ENCODE assay signal across 18 cellular contexts in genomic region chr6:4009486-4009885, GRCh38.
DNase-seq lines count a peak whose midpoint lies in the region; ATAC-seq and TF ChIP-seq lines count a peak whose summit lies in the region.
"Had no signal": no experiment of that assay in that cellular context is flagged by ENCODE, and none has a peak within 500 bp of the region (broad histone marks: within the 10 kb centered on the region; RNA-seq: fewer than 3 reads in every experiment).

No MANE protein-coding gene starts in this region.

- intact Hi-C loops in CD4-positive, alpha-beta T cell (cut with DNase I, micrococcal nuclease) = loop anchor here (5.0 to 10.0 kb wide), 2 partner anchors 75 to 267 kb away; no protein-coding TSS in a partner anchor
- intact Hi-C loops in CD4-positive, alpha-beta memory T cell (cut with micrococcal nuclease) = loop anchor here (2.0 kb wide), 1 partner anchor 77 kb away; no protein-coding TSS in a partner anchor

- no peak for ATAC-seq in CD4-positive, alpha-beta T cell (ENCODE audit: poor library complexity)
- ATAC-seq in T-cell (replicated peaks in 1 of 4) = no peak
- no peak for ATAC-seq in HG02885 (IDR thresholded peaks at IDR 0.05; ENCODE audit: poor library complexity, unreplicated experiment)
- ATAC-seq in HG03571 (IDR thresholded peaks at IDR 0.05; ENCODE audit: unreplicated experiment) = no peak

- H3K27me3 ChIP-seq in CD4-positive, alpha-beta T cell (ENCODE audit: control insufficient read depth, insufficient read depth, low read length) = no peaks in the 10 kb centered on the region
- H3K27me3 ChIP-seq in CD4-positive, alpha-beta memory T cell (ENCODE audit: insufficient read depth, low read length) = no peaks in the 10 kb centered on the region

- H3K27ac Mint-ChIP-seq in CD4-positive, alpha-beta T cell = peak overlapping the region; percentile 55
- H3K27ac Mint-ChIP-seq in CD4-positive, alpha-beta memory T cell = peak overlapping the region in 5 of 7 donors; percentile 25 to 85 (median 63)
- H3K27ac Mint-ChIP-seq in T-cell = peak overlapping the region; percentile 29 to 78
- peak overlapping the region; percentile 22 for H3K27ac Mint-ChIP-seq in mesothelial cell of epicardium

- no peaks in the 10 kb centered on the region for H3K27me3 Mint-ChIP-seq in CD4-positive, alpha-beta T cell
- H3K27me3 Mint-ChIP-seq in CD4-positive, alpha-beta memory T cell = no peaks in the 10 kb centered on the region
- H3K27me3 Mint-ChIP-seq in T-cell (no peaks in the 10 kb centered on the region), mesothelial cell of epicardium (ENCODE audit: low read depth) (no peaks in the 10 kb centered on the region)

- peaks cover 30% of the 10 kb centered on the region for H3K36me3 Mint-ChIP-seq in CD4-positive, alpha-beta T cell (ENCODE audit: low read depth)
- peaks cover 16 to 17% of the 10 kb centered on the region in 2 donors for H3K36me3 Mint-ChIP-seq in CD4-positive, alpha-beta memory T cell
- H3K36me3 Mint-ChIP-seq in T-cell (peaks cover 16% of the 10 kb centered on the region), mesothelial cell of epicardium (peaks cover 20% of the 10 kb centered on the region)

- peaks cover 5% of the 10 kb centered on the region for H3K36me3 ChIP-seq in CD4-positive, alpha-beta memory T cell (ENCODE audit: insufficient read depth, low read length)

- TF ChIP-seq CTCF in CD4-positive, alpha-beta T cell (IDR thresholded peaks at IDR 0.05) = no peak
- no peak for TF ChIP-seq CTCF in mesothelial cell of epicardium (IDR thresholded peaks at IDR 0.05; ENCODE audit: unreplicated experiment)

- no peak overlapping the region for H3K4me3 ChIP-seq in CD4-positive, alpha-beta memory T cell (ENCODE audit: low read length in 2 of 2)

- H3K9me3 Mint-ChIP-seq in CD4-positive, alpha-beta T cell = no peaks in the 10 kb centered on the region
- no peaks in the 10 kb centered on the region for H3K9me3 Mint-ChIP-seq in CD4-positive, alpha-beta memory T cell
- H3K9me3 Mint-ChIP-seq in T-cell (no peaks in the 10 kb centered on the region), mesothelial cell of epicardium (peaks cover 8% of the 10 kb centered on the region)

- H3K4me3 Mint-ChIP-seq in CD4-positive, alpha-beta T cell = no peak overlapping the region
- peak overlapping the region in 1 of 8 donors; percentile 25 for H3K4me3 Mint-ChIP-seq in CD4-positive, alpha-beta memory T cell
- H3K4me3 Mint-ChIP-seq in T-cell = peak overlapping the region in 1 of 3 donors; percentile 43
- no peak overlapping the region for H3K4me3 Mint-ChIP-seq in mesothelial cell of epicardium

- CTCF ChIA-PET in CD4-positive, alpha-beta T cell (lab: Charles Lee) = interaction anchor here (2.0 to 5.1 kb wide), 4 partner anchors 8 to 19 kb away, joined by 7 to 26 read pairs (median 16); a partner anchor contains a TSS
- CTCF ChIA-PET in CD4-positive, alpha-beta memory T cell (lab: Charles Lee; ENCODE audit: partially characterized antibody) = interaction anchor here (0.9 to 9.1 kb wide), 9 partner anchors 9 to 266 kb away, joined by 3 to 109 read pairs (median 11); partner anchors contain the start of gene FAM50B
- CTCF ChIA-PET in T-cell (lab: Charles Lee) = interaction anchor here (1.0 to 2.5 kb wide), 8 partner anchors 8 to 267 kb away, joined by 3 to 24 read pairs (median 4); partner anchors contain the start of gene FAM50B (in 1 of the 2)

- H3K9me3 ChIP-seq in CD4-positive, alpha-beta T cell (ENCODE audit: control insufficient read depth, low read length) = no peaks in the 10 kb centered on the region
- H3K9me3 ChIP-seq in CD4-positive, alpha-beta memory T cell (ENCODE audit: control insufficient read depth in 1 of 2, low read length in 2 of 2) = no peaks in the 10 kb centered on the region

- H3K4me1 ChIP-seq in CD4-positive, alpha-beta memory T cell (ENCODE audit: insufficient read depth, low read length) = peaks cover 57% of the 10 kb centered on the region

- POLR2A ChIA-PET in CD4-positive, alpha-beta T cell (lab: Charles Lee) = interaction anchor here (1.0 to 3.4 kb wide), 3 partner anchors 8 to 161 kb away, joined by 4 to 24 read pairs (median 19); a partner anchor contains a TSS
- POLR2A ChIA-PET in CD4-positive, alpha-beta memory T cell (lab: Charles Lee; ENCODE audit: partially characterized antibody) = interaction anchor here (2.2 to 3.1 kb wide), 3 partner anchors 8 to 12 kb away, joined by 12 to 20 read pairs (median 13); a partner anchor contains a TSS
- POLR2A ChIA-PET in T-cell (lab: Charles Lee) = interaction anchor here in 1 of 2 donors (1.5 kb wide), 1 partner anchor 12 kb away, joined by 5 read pairs; a partner anchor contains a TSS

- DNase-seq in CD4-positive, alpha-beta T cell = no peak
- DNase-seq in CD4-positive, alpha-beta memory T cell = no peak
- no peak for DNase-seq in T-cell
- DNase-seq in mesothelial cell of epicardium (ENCODE audit: low spot score in 2 of 2, unreplicated experiment in 2 of 2) = no peak
- DNase-seq in amygdala (lab: John Stamatoyannopoulos, UW) = no peak
- DNase-seq: ACHN, AML-193, GF-D8, H7, NCI-H1417, NCI-H187, NCI-H2227 treated with DMSO at 0.1 percent for 48 hours, NCI-H510A treated with DMSO at 0.1 percent for 48 hours, NCI-H774, Right ventricle myocardium superior had no signal

- peaks cover 71% of the 10 kb centered on the region for H3K4me1 Mint-ChIP-seq in CD4-positive, alpha-beta T cell (ENCODE audit: low read depth)
- H3K4me1 Mint-ChIP-seq in CD4-positive, alpha-beta memory T cell = peaks cover 47 to 67% (median 59%) of the 10 kb centered on the region in 4 donors
- H3K4me1 Mint-ChIP-seq in T-cell = peaks cover 58 to 64% (median 58%) of the 10 kb centered on the region in 3 donors
- H3K4me1 Mint-ChIP-seq in mesothelial cell of epicardium = peaks cover 21% of the 10 kb centered on the region

- no peak overlapping the region for H3K27ac ChIP-seq in CD4-positive, alpha-beta T cell (ENCODE audit: low read depth, low read length)
- no peak overlapping the region for H3K27ac ChIP-seq in CD4-positive, alpha-beta memory T cell (ENCODE audit: low read depth, low read length)
- H3K27ac ChIP-seq: C4-2B had no signal
